In genomic region chrX:129648514-129649267, GRCh38 we compare ENCODE assay signal across 18 cellular contexts. TPM values are rescaled to one million over a fixed set of nuclear protein-coding genes. Genes with fewer than 3 reads are reported as not detected.
"Had no signal": no experiment of that assay in that cellular context is flagged by ENCODE, and none has a peak within 500 bp of the region (broad histone marks: within the 10 kb centered on the region; RNA-seq: fewer than 3 reads in every experiment).

No MANE protein-coding gene starts in this region.

- H3K4me3 Mint-ChIP-seq: dendritic cell treated with granulocyte-macrophage colony-stimulating factor and Interleukin-4, amounts not matched to agents 40 ng/mL and 50 ng/mL, for 4 days; effector memory CD8-positive, alpha-beta T cell; natural killer cell; stimulated activated naive B cell treated with anti-CD40 and anti-IgM and Interleukin-4, amounts not matched to agents 10 μg/mL and 1 μg/mL and 100 μg/mL, for 72 hours; stimulated activated naive CD8-positive, alpha-beta T cell treated with anti-CD3 and anti-CD28 coated beads, Interleukin-15, Interleukin-2, amounts not matched to agents 100 ng/mL and 50 ng/mL, for 24 hours had no signal

- DNase-seq: central memory CD4-positive, alpha-beta T cell; effector memory CD8-positive, alpha-beta T cell; foreskin fibroblast; gastrocnemius medialis; head of caudate nucleus; left ventricle myocardium superior; lower lobe of right lung; natural killer cell; right cardiac atrium; sigmoid colon; stimulated activated CD4-positive, alpha-beta T cell treated with anti-CD3 and anti-CD28 coated beads, Interleukin-4, amount 100 ng/mL, for 4 hours; stimulated activated naive B cell treated with anti-CD40 and anti-IgM and Interleukin-4, amounts not matched to agents 10 μg/mL and 1 μg/mL and 100 μg/mL, for 72 hours; thyroid gland; trophoblast cell had no signal

- H3K27ac Mint-ChIP-seq: dendritic cell treated with granulocyte-macrophage colony-stimulating factor and Interleukin-4, amounts not matched to agents 40 ng/mL and 50 ng/mL, for 4 days; effector memory CD8-positive, alpha-beta T cell; natural killer cell; progenitor cell of endocrine pancreas; stimulated activated naive B cell treated with anti-CD40 and anti-IgM and Interleukin-4, amounts not matched to agents 10 μg/mL and 1 μg/mL and 100 μg/mL, for 72 hours; stimulated activated naive CD8-positive, alpha-beta T cell treated with anti-CD3 and anti-CD28 coated beads, Interleukin-15, Interleukin-2, amounts not matched to agents 100 ng/mL and 50 ng/mL, for 24 hours had no signal

- H3K9me3 Mint-ChIP-seq: dendritic cell treated with granulocyte-macrophage colony-stimulating factor and Interleukin-4, amounts not matched to agents 40 ng/mL and 50 ng/mL, for 4 days; effector memory CD8-positive, alpha-beta T cell; natural killer cell; stimulated activated naive B cell treated with anti-CD40 and anti-IgM and Interleukin-4, amounts not matched to agents 10 μg/mL and 1 μg/mL and 100 μg/mL, for 72 hours; stimulated activated naive CD8-positive, alpha-beta T cell treated with anti-CD3 and anti-CD28 coated beads, Interleukin-15, Interleukin-2, amounts not matched to agents 100 ng/mL and 50 ng/mL, for 24 hours had no signal

- H3K4me1 Mint-ChIP-seq: natural killer cell had no signal

- H3K36me3 Mint-ChIP-seq: natural killer cell; stimulated activated naive B cell treated with anti-CD40 and anti-IgM and Interleukin-4, amounts not matched to agents 10 μg/mL and 1 μg/mL and 100 μg/mL, for 72 hours had no signal

RNA-seq across cellular contexts. Expression of gene APLN, which starts 6.1 kb away (rescaled TPM):
- total RNA-seq: gastrocnemius medialis, mononuclear cell had no signal
